Comparison of ENCODE assay signal across 8 cellular contexts in the genomic region with DNA sequence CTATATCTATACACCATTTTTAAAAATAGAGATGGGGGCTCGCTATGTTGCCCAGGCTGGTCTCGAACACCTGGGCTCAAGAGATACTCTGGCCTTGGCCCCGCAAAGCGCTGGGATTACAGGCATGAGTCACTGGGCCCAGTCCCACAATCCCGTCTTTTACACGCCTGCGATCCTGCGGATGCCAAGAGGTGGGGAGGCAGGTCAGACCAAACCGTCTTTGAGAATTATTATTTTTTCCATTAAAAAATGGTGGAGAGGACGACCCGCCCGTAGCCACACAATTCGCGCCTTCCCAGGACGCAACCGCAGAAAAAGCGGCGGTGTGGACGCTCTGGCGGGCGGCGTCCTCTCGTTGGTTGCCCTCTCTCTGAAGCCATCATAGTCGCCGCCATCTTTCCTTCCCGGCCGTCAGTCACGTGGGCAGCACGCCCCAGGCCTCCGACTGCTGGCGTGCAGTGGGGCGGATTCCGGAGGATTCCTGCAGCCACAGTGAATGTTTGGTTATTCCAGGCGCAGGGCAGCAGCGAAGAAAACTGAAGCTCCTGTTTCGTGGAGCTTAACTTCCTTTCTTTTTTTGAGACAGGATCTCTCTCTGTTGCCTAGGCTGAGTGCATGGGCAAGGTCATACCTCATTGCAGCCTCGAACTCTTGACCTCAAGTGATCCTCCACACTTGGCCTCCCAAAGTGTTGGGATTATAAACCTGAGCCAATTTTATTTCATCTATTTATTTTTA. TPM values are rescaled to one million over a fixed set of nuclear protein-coding genes. Genes with fewer than 3 reads are reported as not detected.
DNase-seq lines count a peak whose midpoint lies in the region; ATAC-seq and TF ChIP-seq lines count a peak whose summit lies in the region.

No MANE protein-coding gene starts in this region.

- H3K9me2 ChIP-seq in OCI-LY1 (ENCODE audit: low read depth, low read length): no peaks in the 10 kb centered on the region

- H3K27me3 Mint-ChIP-seq in activated T-cell treated with anti-CD3 and anti-CD28 coated beads, Interleukin-2, amount 50 U/mL, for 72 hours (ENCODE audit: low read depth): no peaks in the 10 kb centered on the region

- DNase-seq in GM12865 (ENCODE audit: low read depth): peak; percentile 90
- DNase-seq in activated T-cell treated with anti-CD3 and anti-CD28 coated beads, Interleukin-2, amount 50 U/mL, for 72 hours: peak; percentile 80 to 84
- DNase-seq in esophagus muscularis mucosa (ENCODE audit: extremely low spot score): peak; percentile 98
- peak; percentile 44 to 62 for DNase-seq in stimulated activated CD8-positive, alpha-beta memory T cell treated with anti-CD3 and anti-CD28 coated beads, Interleukin-4, amount 100 ng/mL, for 4 hours (ENCODE audit: low read depth in 2 of 2, low spot score in 1 of 2)
- no peak for DNase-seq in cortex of kidney (lab: John Stamatoyannopoulos, UW)

- TF ChIP-seq CTCF in GM12865 (IDR thresholded peaks at IDR 0.05; ENCODE audit: insufficient read depth, low read depth, low read length, missing control alignments) (no peak), OCI-LY1 (IDR thresholded peaks at IDR 0.05; ENCODE audit: low read length) (no peak), esophagus muscularis mucosa (IDR thresholded peaks at IDR 0.05) (peak in 1 of 3 experiments; percentile 42)

- TF ChIP-seq EP300 in esophagus muscularis mucosa (IDR thresholded peaks at IDR 0.05): no peak

- peak overlapping the region; percentile 68 for H3K4me3 ChIP-seq in GM12865 (ENCODE audit: low read depth, low read length)
- H3K4me3 ChIP-seq in OCI-LY1 (ENCODE audit: low read depth, low read length, poor library complexity, severe bottlenecking): peak overlapping the region; percentile 47
- peak overlapping the region; percentile 44 to 58 (median 52) for H3K4me3 ChIP-seq in esophagus muscularis mucosa
- H3K4me3 ChIP-seq in muscle layer of duodenum (ENCODE audit: low read depth in 1 of 2, low read length in 2 of 2): peak overlapping the region; percentile 52 to 60

- H3K4me1 ChIP-seq in OCI-LY1 (ENCODE audit: insufficient read depth, low read length, severe bottlenecking): peaks cover 9% of the 10 kb centered on the region
- peaks cover 14 to 17% (median 15%) of the 10 kb centered on the region in 4 donors for H3K4me1 ChIP-seq in esophagus muscularis mucosa
- peaks cover 0 to 3% of the 10 kb centered on the region in 2 donors for H3K4me1 ChIP-seq in muscle layer of duodenum (ENCODE audit: control insufficient read depth in 1 of 2, insufficient read depth in 2 of 2, low read length in 2 of 2)

- peak overlapping the region; percentile 49; the same call in 1 of the 2 replicates for H2AFZ ChIP-seq in OCI-LY1 (ENCODE audit: low read length)

- no peak overlapping the region for H3K27ac ChIP-seq in OCI-LY1 (ENCODE audit: low read depth, low read length, poor library complexity, severe bottlenecking)
- H3K27ac ChIP-seq in esophagus muscularis mucosa (replicated peaks in 1 of 4): peak overlapping the region; percentile 80 to 87 (median 86)
- H3K27ac ChIP-seq in muscle layer of duodenum (ENCODE audit: low read length): peak overlapping the region; percentile 62

- no peaks in the 10 kb centered on the region for H3F3A ChIP-seq in OCI-LY1 (ENCODE audit: insufficient read depth, low read length)

- H3K9me3 Mint-ChIP-seq in activated T-cell treated with anti-CD3 and anti-CD28 coated beads, Interleukin-2, amount 50 U/mL, for 72 hours: no peaks in the 10 kb centered on the region

- TF ChIP-seq POLR2A in esophagus muscularis mucosa (IDR thresholded peaks at IDR 0.05; ENCODE audit: low read depth): no peak

- H3K27me3 ChIP-seq in OCI-LY1 (ENCODE audit: insufficient read depth, low read length): peaks cover 5% of the 10 kb centered on the region; the same call in 1 of the 2 replicates
- H3K27me3 ChIP-seq in esophagus muscularis mucosa: no peaks in the 10 kb centered on the region
- H3K27me3 ChIP-seq in muscle layer of duodenum (ENCODE audit: low read depth, low read length): no peaks in the 10 kb centered on the region

- peak overlapping the region; percentile 38; the same call in 1 of the 2 replicates for H3K9ac ChIP-seq in OCI-LY1 (ENCODE audit: low read length)

- no peaks in the 10 kb centered on the region for H3K79me2 ChIP-seq in OCI-LY1 (ENCODE audit: insufficient read depth, low read length)

- ATAC-seq in HG03175 (IDR thresholded peaks at IDR 0.05; ENCODE audit: unreplicated experiment): peak; percentile 78
- peak; percentile 98 to 99 for ATAC-seq in activated T-cell treated with anti-CD3 and anti-CD28 coated beads, Interleukin-2, amount 50 U/mL, for 72 hours (replicated peaks in 1 of 2)

- H3K4me1 Mint-ChIP-seq in activated T-cell treated with anti-CD3 and anti-CD28 coated beads, Interleukin-2, amount 50 U/mL, for 72 hours (ENCODE audit: low read depth): peaks cover 11% of the 10 kb centered on the region

- H3K4me3 Mint-ChIP-seq in activated T-cell treated with anti-CD3 and anti-CD28 coated beads, Interleukin-2, amount 50 U/mL, for 72 hours: peak overlapping the region; percentile 82 to 84

- H3K36me3 ChIP-seq in OCI-LY1 (ENCODE audit: insufficient read depth, low read length) (no peaks in the 10 kb centered on the region), esophagus muscularis mucosa (no peaks in the 10 kb centered on the region), muscle layer of duodenum (ENCODE audit: control insufficient read depth in 1 of 2, insufficient read depth in 2 of 2, low read length in 2 of 2) (no peaks in the 10 kb centered on the region)

- intact Hi-C loops in esophagus muscularis mucosa (cut with DNase I): no loop called here

- peak overlapping the region; percentile 55 for H3K4me2 ChIP-seq in OCI-LY1 (ENCODE audit: low read length)

- H3K9me3 ChIP-seq in OCI-LY1 (ENCODE audit: low read length): no peaks in the 10 kb centered on the region
- H3K9me3 ChIP-seq in esophagus muscularis mucosa: no peaks in the 10 kb centered on the region
- no peaks in the 10 kb centered on the region for H3K9me3 ChIP-seq in muscle layer of duodenum (ENCODE audit: control insufficient read depth in 1 of 2, low read length in 2 of 2)

- WGBS in esophagus muscularis mucosa: 13% methylated on average over 10 of the region's 37 CpGs

- peak overlapping the region; percentile 30 for H3K27ac Mint-ChIP-seq in activated T-cell treated with anti-CD3 and anti-CD28 coated beads, Interleukin-2, amount 50 U/mL, for 72 hours

- H4K20me1 ChIP-seq in OCI-LY1 (ENCODE audit: insufficient read depth, low read length): no peaks in the 10 kb centered on the region

- no peaks in the 10 kb centered on the region for H3K36me3 Mint-ChIP-seq in activated T-cell treated with anti-CD3 and anti-CD28 coated beads, Interleukin-2, amount 50 U/mL, for 72 hours (ENCODE audit: insufficient read depth in 2 of 2)

RNA-seq across cellular contexts. Expression of a gene that starts 9.9 kb away (rescaled TPM):
- 1 to 10 TPM; 2.4 to 3.4 TPM for total RNA-seq in activated T-cell treated with anti-CD3 and anti-CD28 coated beads, Interleukin-2, amount 50 U/mL, for 72 hours
- 10 to 100 TPM; 26.2 to 92.4 (median 59.0) TPM for total RNA-seq in esophagus muscularis mucosa

RNA-seq across cellular contexts. Expression of a gene that starts 15.2 kb away (rescaled TPM):
- 10 to 100 TPM; 17.6 to 20.1 TPM for total RNA-seq in activated T-cell treated with anti-CD3 and anti-CD28 coated beads, Interleukin-2, amount 50 U/mL, for 72 hours
- total RNA-seq in esophagus muscularis mucosa: 10 to 100 TPM; 15.0 to 26.0 (median 19.9) TPM

RNA-seq across cellular contexts. Expression of a gene that starts 29.9 kb away (rescaled TPM):
- 10 to 100 TPM; 28.3 to 31.5 TPM for total RNA-seq in activated T-cell treated with anti-CD3 and anti-CD28 coated beads, Interleukin-2, amount 50 U/mL, for 72 hours
- total RNA-seq in esophagus muscularis mucosa: 10 to 100 TPM; 60.2 to 89.9 (median 81.2) TPM

RNA-seq across cellular contexts. Expression of a gene that starts 37.6 kb away (rescaled TPM):
- total RNA-seq in activated T-cell treated with anti-CD3 and anti-CD28 coated beads, Interleukin-2, amount 50 U/mL, for 72 hours: 100 to 1,000 TPM; 140 to 145 TPM
- total RNA-seq in esophagus muscularis mucosa: 10 to 100 TPM; 47.2 to 69.6 (median 61.7) TPM

RNA-seq across cellular contexts. Expression of a gene that starts 52.2 kb away (rescaled TPM):
- under 1 TPM; 0.34 to 0.83 TPM for total RNA-seq in activated T-cell treated with anti-CD3 and anti-CD28 coated beads, Interleukin-2, amount 50 U/mL, for 72 hours
- 1 to 10 TPM; 2.1 to 8.7 (median 5.7) TPM for total RNA-seq in esophagus muscularis mucosa

Comparison
In these comparisons a context has a peak if more than half of its experiments do, and no peak if none do; other contexts are left out.
1. RNA of a gene that starts 9.9 kb away (total RNA-seq): 26.2 to 92.4 TPM in esophagus muscularis mucosa; 2.4 to 3.4 TPM in activated T-cell treated with anti-CD3 and anti-CD28 coated beads, Interleukin-2, amount 50 U/mL, for 72 hours; every median in the first group is over 4 times any median in the second.
2. Peak in every context shown above with its lines, with median percentiles within 50 percentile points of each other: H3K4me3 ChIP-seq.